Comparison of ENCODE assay signal across 9 cellular contexts in genomic region chr2:48448274-48449061, GRCh38.
DNase-seq lines count a peak whose midpoint lies in the region; ATAC-seq lines count a peak whose summit lies in the region.
"Had no signal": no experiment of that assay in that cellular context is flagged by ENCODE, and none has a peak within 500 bp of the region (broad histone marks: within the 10 kb centered on the region; RNA-seq: fewer than 3 reads in every experiment).

No MANE protein-coding gene starts in this region.

- H3K27ac ChIP-seq in rectal smooth muscle tissue (ENCODE audit: low read depth, low read length) = peak overlapping the region; percentile 34
- H3K27ac ChIP-seq: SJSA1 had no signal

- H3K36me3 Mint-ChIP-seq in effector memory CD8-positive, alpha-beta T cell (ENCODE audit: insufficient read depth) = peaks cover 16% of the 10 kb centered on the region

- peak overlapping the region; percentile 40 to 68 for H3K4me3 Mint-ChIP-seq in effector memory CD8-positive, alpha-beta T cell

- H3K4me1 Mint-ChIP-seq in effector memory CD8-positive, alpha-beta T cell (ENCODE audit: low read depth in 2 of 2) = peaks cover 11 to 40% of the 10 kb centered on the region in 2 donors

- ATAC-seq in GM18502 (IDR thresholded peaks at IDR 0.05; ENCODE audit: poor library complexity, unreplicated experiment) = peak; percentile 70
- ATAC-seq in HG02610 (IDR thresholded peaks at IDR 0.05; ENCODE audit: unreplicated experiment) = peak; percentile 62
- peak; percentile 85 for ATAC-seq in effector memory CD8-positive, alpha-beta T cell (replicated peaks)

- no peaks in the 10 kb centered on the region for H3K27me3 ChIP-seq in rectal smooth muscle tissue (ENCODE audit: control insufficient read depth, insufficient read depth, low read length)
- H3K27me3 ChIP-seq: SJSA1 had no signal

- H3K4me3 ChIP-seq in rectal smooth muscle tissue (ENCODE audit: low read length) = peak overlapping the region; percentile 38
- H3K4me3 ChIP-seq: SJSA1 had no signal

- H3K9ac ChIP-seq in rectal smooth muscle tissue (ENCODE audit: low read length) = no peak overlapping the region

- peak overlapping the region; percentile 86 to 92 for H3K27ac Mint-ChIP-seq in effector memory CD8-positive, alpha-beta T cell

- H3K36me3 ChIP-seq in rectal smooth muscle tissue (ENCODE audit: control insufficient read depth, insufficient read depth, low read length) = no peaks in the 10 kb centered on the region

- H3K9me3 Mint-ChIP-seq in effector memory CD8-positive, alpha-beta T cell = no peaks in the 10 kb centered on the region

- DNase-seq in NOMO-1 treated with DMSO at 0.1 percent for 48 hours (lab: John Stamatoyannopoulos, UW; ENCODE audit: unreplicated experiment) (peak; percentile 85), LoVo (ENCODE audit: low spot score) (no peak), NCI-H2107 treated with DMSO at 0.1 percent for 48 hours (lab: John Stamatoyannopoulos, UW; ENCODE audit: unreplicated experiment) (no peak), NCI-H2227 treated with DMSO at 0.1 percent for 48 hours (lab: John Stamatoyannopoulos, UW) (no peak)
- DNase-seq in effector memory CD8-positive, alpha-beta T cell = no peak

- H3K4me1 ChIP-seq in rectal smooth muscle tissue (ENCODE audit: control insufficient read depth, insufficient read depth, low read length) = peaks cover 16% of the 10 kb centered on the region

- no peaks in the 10 kb centered on the region for H3K27me3 Mint-ChIP-seq in effector memory CD8-positive, alpha-beta T cell
